Comparison of ENCODE assay signal across 8 cellular contexts in genomic region chr6:169789146-169789943, GRCh38. TPM values are rescaled to one million over a fixed set of nuclear protein-coding genes. Genes with fewer than 3 reads are reported as not detected.
DNase-seq lines count a peak whose midpoint lies in the region; ATAC-seq lines count a peak whose summit lies in the region.

No MANE protein-coding gene starts in this region.

- H3K4me3 Mint-ChIP-seq in T-helper 1 cell treated with Interleukin-12 subunit alpha and Interleukin-12 subunit beta and Interleukin-4 antibody, amounts not matched to agents 30 μg/mL and 1 μg/mL, for 36 hours, result peak overlapping the region; percentile 80
- H3K4me3 Mint-ChIP-seq in activated CD8-positive, alpha-beta memory T cell treated with anti-CD3 and anti-CD28 coated beads, Interleukin-2, amount 10 ng/mL, durations not matched to agents 7 days and 5 days, result peak overlapping the region; percentile 67

- peaks cover 47% of the 10 kb centered on the region for H3K27me3 Mint-ChIP-seq in T-helper 1 cell treated with Interleukin-12 subunit alpha and Interleukin-12 subunit beta and Interleukin-4 antibody, amounts not matched to agents 30 μg/mL and 1 μg/mL, for 36 hours (ENCODE audit: low read depth)
- peaks cover 45% of the 10 kb centered on the region for H3K27me3 Mint-ChIP-seq in activated CD8-positive, alpha-beta memory T cell treated with anti-CD3 and anti-CD28 coated beads, Interleukin-2, amount 10 ng/mL, durations not matched to agents 7 days and 5 days

- H3K36me3 Mint-ChIP-seq in T-helper 1 cell treated with Interleukin-12 subunit alpha and Interleukin-12 subunit beta and Interleukin-4 antibody, amounts not matched to agents 30 μg/mL and 1 μg/mL, for 36 hours (ENCODE audit: low read depth), result no peaks in the 10 kb centered on the region
- no peaks in the 10 kb centered on the region for H3K36me3 Mint-ChIP-seq in activated CD8-positive, alpha-beta memory T cell treated with anti-CD3 and anti-CD28 coated beads, Interleukin-2, amount 10 ng/mL, durations not matched to agents 7 days and 5 days

- peaks cover 15% of the 10 kb centered on the region for H3K4me1 Mint-ChIP-seq in T-helper 1 cell treated with Interleukin-12 subunit alpha and Interleukin-12 subunit beta and Interleukin-4 antibody, amounts not matched to agents 30 μg/mL and 1 μg/mL, for 36 hours (ENCODE audit: low read depth)
- H3K4me1 Mint-ChIP-seq in activated CD8-positive, alpha-beta memory T cell treated with anti-CD3 and anti-CD28 coated beads, Interleukin-2, amount 10 ng/mL, durations not matched to agents 7 days and 5 days, result peaks cover 15% of the 10 kb centered on the region

- H3K4me1 ChIP-seq in stomach smooth muscle (ENCODE audit: control insufficient read depth, insufficient read depth, low read length), result peaks cover 20% of the 10 kb centered on the region

- peak overlapping the region; percentile 65 to 78 for H3K9ac ChIP-seq in stomach smooth muscle (ENCODE audit: low read length in 2 of 2)

- no peaks in the 10 kb centered on the region for H3K9me3 Mint-ChIP-seq in T-helper 1 cell treated with Interleukin-12 subunit alpha and Interleukin-12 subunit beta and Interleukin-4 antibody, amounts not matched to agents 30 μg/mL and 1 μg/mL, for 36 hours
- no peaks in the 10 kb centered on the region for H3K9me3 Mint-ChIP-seq in activated CD8-positive, alpha-beta memory T cell treated with anti-CD3 and anti-CD28 coated beads, Interleukin-2, amount 10 ng/mL, durations not matched to agents 7 days and 5 days (ENCODE audit: low read depth)

- no peak overlapping the region for H3K27ac Mint-ChIP-seq in T-helper 1 cell treated with Interleukin-12 subunit alpha and Interleukin-12 subunit beta and Interleukin-4 antibody, amounts not matched to agents 30 μg/mL and 1 μg/mL, for 36 hours
- H3K27ac Mint-ChIP-seq in activated CD8-positive, alpha-beta memory T cell treated with anti-CD3 and anti-CD28 coated beads, Interleukin-2, amount 10 ng/mL, durations not matched to agents 7 days and 5 days, result no peak overlapping the region

- CTCF ChIA-PET in activated CD8-positive, alpha-beta memory T cell treated with anti-CD3 and anti-CD28 coated beads, Interleukin-2, amount 10 ng/mL, durations not matched to agents 7 days and 5 days (lab: Charles Lee), result interaction anchor here (0.6 to 4.8 kb wide), 24 partner anchors 9 to 749 kb away, joined by 3 to 74 read pairs (median 5); no protein-coding TSS in a partner anchor

- peak overlapping the region; percentile 74 to 82 for H3K4me3 ChIP-seq in stomach smooth muscle (ENCODE audit: low read length in 2 of 2)

- H3K27ac ChIP-seq in stomach smooth muscle (ENCODE audit: low read length), result peak overlapping the region; percentile 66

- no peak for DNase-seq in T-helper 1 cell
- no peak for DNase-seq in activated CD8-positive, alpha-beta memory T cell treated with anti-CD3 and anti-CD28 coated beads, Interleukin-2, amount 10 ng/mL, durations not matched to agents 7 days and 5 days
- DNase-seq in islet precursor cell, result peak; percentile 51
- no peak for DNase-seq in SIG-M5 treated with dmso at 0.1 percent for 504 hours (lab: John Stamatoyannopoulos, UW; ENCODE audit: unreplicated experiment)
- DNase-seq in RPMI8226, result no peak

- no peaks in the 10 kb centered on the region for H3K36me3 ChIP-seq in stomach smooth muscle (ENCODE audit: control insufficient read depth in 2 of 2, insufficient read depth in 2 of 2, low read length in 2 of 2)

- H3K27me3 ChIP-seq in stomach smooth muscle (ENCODE audit: control insufficient read depth in 1 of 2, insufficient read depth in 2 of 2, low read length in 2 of 2), result no peaks in the 10 kb centered on the region

- no peak for ATAC-seq in activated CD8-positive, alpha-beta memory T cell treated with anti-CD3 and anti-CD28 coated beads, Interleukin-2, amount 10 ng/mL, durations not matched to agents 7 days and 5 days
- no peak for ATAC-seq in GM18868 (IDR thresholded peaks at IDR 0.05; ENCODE audit: unreplicated experiment)

- no peaks in the 10 kb centered on the region for H3K9me3 ChIP-seq in stomach smooth muscle (ENCODE audit: control insufficient read depth in 2 of 2, low read length in 2 of 2)

RNA-seq across cellular contexts. Expression of gene ERMARD, which starts 37.9 kb away (rescaled TPM):
- total RNA-seq in activated CD8-positive, alpha-beta memory T cell treated with anti-CD3 and anti-CD28 coated beads, Interleukin-2, amount 10 ng/mL, durations not matched to agents 7 days and 5 days, result 10 to 100 TPM; 29.3 to 36.7 TPM

RNA-seq across cellular contexts. Expression of gene DYNLT2, which starts 38.0 kb away (rescaled TPM):
- 1 to 10 TPM; 2.0 to 3.3 TPM for total RNA-seq in activated CD8-positive, alpha-beta memory T cell treated with anti-CD3 and anti-CD28 coated beads, Interleukin-2, amount 10 ng/mL, durations not matched to agents 7 days and 5 days
